8 cellular contexts compared by ENCODE assay signal in genomic region chr10:16843252-16843870, GRCh38. TPM values are rescaled to one million over a fixed set of nuclear protein-coding genes. Genes with fewer than 3 reads are reported as not detected.
A peak's percentile ranks its signal among the peaks of the same experiment; 100 is the strongest.
DNase-seq lines count a peak whose midpoint lies in the region; ATAC-seq and TF ChIP-seq lines count a peak whose summit lies in the region.

No MANE protein-coding gene starts in this region.

- no peaks in the 10 kb centered on the region for H3K79me2 ChIP-seq in neural cell (replicated peaks; ENCODE audit: insufficient read depth, low read length)

- peak; percentile 79 for TF ChIP-seq RAD21 in neural cell (conservative IDR thresholded peaks at IDR 0.05)

- H3K9ac ChIP-seq in neural cell (ENCODE audit: low read length) = no peak overlapping the region

- DNase-seq in AG10803 (ENCODE audit: low read depth) = peak; percentile 91
- peak; percentile 76 for DNase-seq in KBM-7
- peak; percentile 79 for DNase-seq in SK-MEL-5 (ENCODE audit: low read depth, low spot score)
- no peak for DNase-seq in esophagus squamous epithelium (lab: John Stamatoyannopoulos, UW)
- no peak for DNase-seq in nucleus accumbens (lab: John Stamatoyannopoulos, UW)

- no peak for TF ChIP-seq EP300 in neural cell (conservative IDR thresholded peaks at IDR 0.05; ENCODE audit: poor library complexity, severe bottlenecking)

- TF ChIP-seq POLR2A in esophagus squamous epithelium (IDR thresholded peaks at IDR 0.05) = no peak

- no peaks in the 10 kb centered on the region for H3K27me3 ChIP-seq in esophagus squamous epithelium
- H3K27me3 ChIP-seq in neural cell (ENCODE audit: insufficient read depth, low read depth, low read length) = no peaks in the 10 kb centered on the region

- no peak overlapping the region for H3K4me2 ChIP-seq in neural cell (ENCODE audit: low read length)

- intact Hi-C loops in esophagus squamous epithelium (cut with DNase I) = loop anchor here (5.0 to 10.0 kb wide), 2 partner anchors 414 to 591 kb away; no protein-coding TSS in a partner anchor

- in situ Hi-C loops in KBM-7 (cut with MboI; ENCODE audit: low pct_unique_long_range_greater_than_20kb, low sequenced_read_pairs) = loop anchor here (25.0 kb wide), 2 partner anchors 419 to 1019 kb away; no protein-coding TSS in a partner anchor
- in situ Hi-C loops in SK-MEL-5 (cut with HindIII; ENCODE audit: low pct_unique_long_range_greater_than_20kb, low sequenced_read_pairs) = no loop called here

- H4K20me1 ChIP-seq in neural cell (ENCODE audit: insufficient read depth) = no peaks in the 10 kb centered on the region

- H3K27ac ChIP-seq in esophagus squamous epithelium = no peak overlapping the region
- H3K27ac ChIP-seq in neural cell (ENCODE audit: low read length) = no peak overlapping the region

- H3K9me3 ChIP-seq in esophagus squamous epithelium = no peaks in the 10 kb centered on the region
- no peaks in the 10 kb centered on the region for H3K9me3 ChIP-seq in neural cell (ENCODE audit: low read length)

- H3K4me1 ChIP-seq in esophagus squamous epithelium = peaks cover 0 to 7% (median 0%) of the 10 kb centered on the region in 3 donors

- H3F3A ChIP-seq in neural cell (ENCODE audit: insufficient read depth, low read length, poor library complexity, severe bottlenecking) = no peaks in the 10 kb centered on the region

- WGBS in esophagus squamous epithelium, 2 donors = 0% methylated on average over 1 of the region's 1 CpG

- H3K36me3 ChIP-seq in esophagus squamous epithelium (no peaks in the 10 kb centered on the region), neural cell (ENCODE audit: insufficient read depth, low read length) (no peaks in the 10 kb centered on the region)

- ATAC-seq in GM21528 (IDR thresholded peaks at IDR 0.05; ENCODE audit: low FRiP score, unreplicated experiment) = no peak

- no peak overlapping the region for H3K4me3 ChIP-seq in AG10803 (ENCODE audit: low read length)
- H3K4me3 ChIP-seq in esophagus squamous epithelium = no peak overlapping the region
- H3K4me3 ChIP-seq in neural cell (ENCODE audit: low read length) = no peak overlapping the region

- no peak overlapping the region for H2AFZ ChIP-seq in neural cell (ENCODE audit: low read depth, low read length)

- TF ChIP-seq CTCF in AG10803 (conservative IDR thresholded peaks at IDR 0.05; ENCODE audit: low read length) = peak; percentile 59
- TF ChIP-seq CTCF in GM12872 (IDR thresholded peaks at IDR 0.05; ENCODE audit: insufficient read depth, low read depth, low read length) = peak; percentile 35; the same call in 1 of the 3 replicates
- TF ChIP-seq CTCF in esophagus squamous epithelium (IDR thresholded peaks at IDR 0.05) = peak; percentile 37 to 71 (median 57)
- TF ChIP-seq CTCF in neural cell (IDR thresholded peaks at IDR 0.05; ENCODE audit: poor library complexity, severe bottlenecking) = peak; percentile 77

- H3K9me2 ChIP-seq in neural cell (ENCODE audit: insufficient read depth, low read length) = no peaks in the 10 kb centered on the region

TF ChIP-seq in neural cell, 6 proteins besides CTCF, POLR2A, EP300 and RAD21:
- TF ChIP-seq SMC3 (conservative IDR thresholded peaks at IDR 0.05; ENCODE audit: poor library complexity) (peak; percentile 84), TAF1 (IDR thresholded peaks at IDR 0.05; ENCODE audit: low read depth) (no peak), MXI1 (conservative IDR thresholded peaks at IDR 0.05; ENCODE audit: poor library complexity, severe bottlenecking) (no peak)

RNA-seq across cellular contexts. Expression of gene RSU1, which starts 26.1 kb away (rescaled TPM):
- 42.3 and 50.1 TPM in 2 replicates for total RNA-seq in SK-MEL-5 (2014; rRNA removed; shearing (Covaris generic))
- polyA plus RNA-seq in SK-MEL-5 (2015; cell fraction: cytosol; rRNA removed) = 38.4 and 45.0 TPM in 2 replicates
- 14.5 and 19.3 TPM in 2 replicates for polyA plus RNA-seq in SK-MEL-5 (2015; cell fraction: nucleus; rRNA removed)
- 10 to 100 TPM; 43.5 to 61.5 (median 51.3) TPM for total RNA-seq in esophagus squamous epithelium
- 18.7 and 22.2 TPM in 2 replicates for polyA plus RNA-seq in neural cell
- 15.8 and 28.5 TPM in 2 replicates for polyA minus RNA-seq in neural cell

Comparison
In these comparisons a context has a peak if more than half of its experiments do, and no peak if none do; other contexts are left out.
1. DNase-seq: peak in AG10803 (single experiment), KBM-7 (single experiment) and SK-MEL-5 (single experiment); none in esophagus squamous epithelium (single experiment) and nucleus accumbens (0 of 56).
2. Peak in every context shown above with its lines, with median percentiles within 50 percentile points of each other: CTCF ChIP-seq.